1 cellular context compared by ENCODE assay signal in the genomic region with DNA sequence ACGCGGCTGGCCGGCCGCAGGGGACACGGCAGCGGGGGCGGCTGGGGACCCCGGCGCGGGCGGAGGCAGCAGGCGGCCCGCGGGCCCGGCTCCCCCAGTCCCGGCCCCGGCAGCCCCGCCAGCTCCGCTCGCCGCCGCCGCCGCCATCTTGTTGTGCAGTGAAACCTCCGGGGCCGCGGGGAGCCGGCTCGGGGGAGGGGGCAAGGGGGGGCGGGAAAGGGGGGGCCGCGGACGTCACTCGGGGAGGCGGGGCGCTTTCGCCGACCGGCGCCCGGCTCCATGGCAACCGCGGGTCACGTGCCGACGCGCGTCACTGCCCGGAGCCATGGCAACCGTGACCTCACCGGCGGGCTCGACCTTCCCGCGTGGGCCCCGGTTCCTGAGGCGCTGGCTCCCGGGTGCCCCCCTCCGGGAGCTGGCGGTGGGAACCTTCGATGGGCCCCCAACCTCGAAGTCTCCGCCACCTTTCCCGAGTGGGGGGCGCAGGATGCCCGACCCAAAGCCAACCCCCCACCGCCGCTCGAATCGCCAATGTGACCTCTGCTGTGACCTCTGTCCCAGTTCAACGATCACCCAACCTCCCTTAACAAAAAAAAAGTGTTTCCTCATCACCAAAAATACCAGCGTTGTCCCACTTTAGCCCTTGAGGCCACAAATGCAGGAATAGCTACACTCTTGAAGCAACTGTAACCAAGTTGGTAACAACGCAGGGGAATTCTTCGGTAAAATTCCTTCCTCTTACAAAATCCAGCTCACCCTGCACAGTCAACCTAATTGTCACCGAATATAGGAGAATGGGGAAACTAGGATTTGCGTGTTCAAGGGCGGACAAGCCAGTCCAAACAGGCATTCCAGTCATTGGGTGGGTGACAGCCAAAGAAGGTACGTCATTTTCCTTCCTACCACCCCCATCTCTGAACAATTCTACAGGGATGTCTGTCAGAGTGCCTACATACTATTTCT.
TF ChIP-seq lines count a peak whose summit lies in the region.

A gene (minus strand): TSS at position 160 of the 963 bp plus-strand sequence. CDS start 13 bp downstream, at position 147.

TF ChIP-seq in K562, 482 proteins besides CTCF, POLR2A, EP300 and RAD21 (continued from another document and continues in another):
- TF ChIP-seq, protein P1, sequence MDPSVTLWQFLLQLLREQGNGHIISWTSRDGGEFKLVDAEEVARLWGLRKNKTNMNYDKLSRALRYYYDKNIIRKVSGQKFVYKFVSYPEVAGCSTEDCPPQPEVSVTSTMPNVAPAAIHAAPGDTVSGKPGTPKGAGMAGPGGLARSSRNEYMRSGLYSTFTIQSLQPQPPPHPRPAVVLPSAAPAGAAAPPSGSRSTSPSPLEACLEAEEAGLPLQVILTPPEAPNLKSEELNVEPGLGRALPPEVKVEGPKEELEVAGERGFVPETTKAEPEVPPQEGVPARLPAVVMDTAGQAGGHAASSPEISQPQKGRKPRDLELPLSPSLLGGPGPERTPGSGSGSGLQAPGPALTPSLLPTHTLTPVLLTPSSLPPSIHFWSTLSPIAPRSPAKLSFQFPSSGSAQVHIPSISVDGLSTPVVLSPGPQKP (CRISPR knock-in tag; IDR thresholded peaks at IDR 0.05): no peak
- TF ChIP-seq POLR2H (tag; IDR thresholded peaks at IDR 0.05; ENCODE audit: low read depth): peak; percentile 31; the same call in 1 of the 2 replicates
- TF ChIP-seq FOXK2 (conservative IDR thresholded peaks at IDR 0.05 in 1 of 2, IDR thresholded peaks at IDR 0.05 in 1 of 2; ENCODE audit: low read depth in 2 of 2): peak in 1 of 2 experiments; percentile 34; a peak in 1 of 4 replicates
- no peak for TF ChIP-seq BCOR (IDR thresholded peaks at IDR 0.05)
- peak in 1 of 2 experiments; percentile 11; a peak in 1 of 4 replicates for TF ChIP-seq HDAC1 (IDR thresholded peaks at IDR 0.05)
- no peak for TF ChIP-seq NELFE (IDR thresholded peaks at IDR 0.05; ENCODE audit: insufficient read depth, insufficient read length)
- TF ChIP-seq TAF7 (tag; IDR thresholded peaks at IDR 0.05): 0 out of 2 replicates have a peak, but pooled peaks have one; percentile 27
- TF ChIP-seq MED1 (CRISPR knock-in tag; IDR thresholded peaks at IDR 0.05; ENCODE audit: borderline replicate concordance): no peak
- peak in 1 of 2 experiments; percentile 93; a peak in 2 of 4 replicates for TF ChIP-seq CSDE1 (IDR thresholded peaks at IDR 0.05)
- TF ChIP-seq ESRRA (IDR thresholded peaks at IDR 0.05; ENCODE audit: borderline replicate concordance, low read depth): peak; percentile 99
- TF ChIP-seq NR2C2 (CRISPR knock-in tag; IDR thresholded peaks at IDR 0.05): no peak
- peak; percentile 87 for TF ChIP-seq NR2C2 (tag; IDR thresholded peaks at IDR 0.05)
- TF ChIP-seq, protein P2, sequence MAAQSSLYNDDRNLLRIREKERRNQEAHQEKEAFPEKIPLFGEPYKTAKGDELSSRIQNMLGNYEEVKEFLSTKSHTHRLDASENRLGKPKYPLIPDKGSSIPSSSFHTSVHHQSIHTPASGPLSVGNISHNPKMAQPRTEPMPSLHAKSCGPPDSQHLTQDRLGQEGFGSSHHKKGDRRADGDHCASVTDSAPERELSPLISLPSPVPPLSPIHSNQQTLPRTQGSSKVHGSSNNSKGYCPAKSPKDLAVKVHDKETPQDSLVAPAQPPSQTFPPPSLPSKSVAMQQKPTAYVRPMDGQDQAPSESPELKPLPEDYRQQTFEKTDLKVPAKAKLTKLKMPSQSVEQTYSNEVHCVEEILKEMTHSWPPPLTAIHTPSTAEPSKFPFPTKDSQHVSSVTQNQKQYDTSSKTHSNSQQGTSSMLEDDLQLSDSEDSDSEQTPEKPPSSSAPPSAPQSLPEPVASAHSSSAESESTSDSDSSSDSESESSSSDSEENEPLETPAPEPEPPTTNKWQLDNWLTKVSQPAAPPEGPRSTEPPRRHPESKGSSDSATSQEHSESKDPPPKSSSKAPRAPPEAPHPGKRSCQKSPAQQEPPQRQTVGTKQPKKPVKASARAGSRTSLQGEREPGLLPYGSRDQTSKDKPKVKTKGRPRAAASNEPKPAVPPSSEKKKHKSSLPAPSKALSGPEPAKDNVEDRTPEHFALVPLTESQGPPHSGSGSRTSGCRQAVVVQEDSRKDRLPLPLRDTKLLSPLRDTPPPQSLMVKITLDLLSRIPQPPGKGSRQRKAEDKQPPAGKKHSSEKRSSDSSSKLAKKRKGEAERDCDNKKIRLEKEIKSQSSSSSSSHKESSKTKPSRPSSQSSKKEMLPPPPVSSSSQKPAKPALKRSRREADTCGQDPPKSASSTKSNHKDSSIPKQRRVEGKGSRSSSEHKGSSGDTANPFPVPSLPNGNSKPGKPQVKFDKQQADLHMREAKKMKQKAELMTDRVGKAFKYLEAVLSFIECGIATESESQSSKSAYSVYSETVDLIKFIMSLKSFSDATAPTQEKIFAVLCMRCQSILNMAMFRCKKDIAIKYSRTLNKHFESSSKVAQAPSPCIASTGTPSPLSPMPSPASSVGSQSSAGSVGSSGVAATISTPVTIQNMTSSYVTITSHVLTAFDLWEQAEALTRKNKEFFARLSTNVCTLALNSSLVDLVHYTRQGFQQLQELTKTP (IDR thresholded peaks at IDR 0.05; ENCODE audit: low read depth in 1 of 2, partially characterized antibody in 2 of 2): peak in 1 of 2 experiments; percentile 42
- TF ChIP-seq ZFX (CRISPR knock-in tag; IDR thresholded peaks at IDR 0.05): peak; percentile 68
- peak; percentile 83 for TF ChIP-seq JUND (IDR thresholded peaks at IDR 0.05; ENCODE audit: borderline replicate concordance, low read depth, low read length)
- peak; percentile 51; the same call in 1 of the 3 replicates for TF ChIP-seq JUND (tag; IDR thresholded peaks at IDR 0.05; ENCODE audit: borderline replicate concordance, low read depth, low read length)
- TF ChIP-seq, protein P3, sequence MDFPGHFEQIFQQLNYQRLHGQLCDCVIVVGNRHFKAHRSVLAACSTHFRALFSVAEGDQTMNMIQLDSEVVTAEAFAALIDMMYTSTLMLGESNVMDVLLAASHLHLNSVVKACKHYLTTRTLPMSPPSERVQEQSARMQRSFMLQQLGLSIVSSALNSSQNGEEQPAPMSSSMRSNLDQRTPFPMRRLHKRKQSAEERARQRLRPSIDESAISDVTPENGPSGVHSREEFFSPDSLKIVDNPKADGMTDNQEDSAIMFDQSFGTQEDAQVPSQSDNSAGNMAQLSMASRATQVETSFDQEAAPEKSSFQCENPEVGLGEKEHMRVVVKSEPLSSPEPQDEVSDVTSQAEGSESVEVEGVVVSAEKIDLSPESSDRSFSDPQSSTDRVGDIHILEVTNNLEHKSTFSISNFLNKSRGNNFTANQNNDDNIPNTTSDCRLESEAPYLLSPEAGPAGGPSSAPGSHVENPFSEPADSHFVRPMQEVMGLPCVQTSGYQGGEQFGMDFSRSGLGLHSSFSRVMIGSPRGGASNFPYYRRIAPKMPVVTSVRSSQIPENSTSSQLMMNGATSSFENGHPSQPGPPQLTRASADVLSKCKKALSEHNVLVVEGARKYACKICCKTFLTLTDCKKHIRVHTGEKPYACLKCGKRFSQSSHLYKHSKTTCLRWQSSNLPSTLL (IDR thresholded peaks at IDR 0.05): no peak
- TF ChIP-seq BACH1 (tag; IDR thresholded peaks at IDR 0.05): peak; percentile 73; the same call in 1 of the 2 replicates
- TF ChIP-seq, protein P4, sequence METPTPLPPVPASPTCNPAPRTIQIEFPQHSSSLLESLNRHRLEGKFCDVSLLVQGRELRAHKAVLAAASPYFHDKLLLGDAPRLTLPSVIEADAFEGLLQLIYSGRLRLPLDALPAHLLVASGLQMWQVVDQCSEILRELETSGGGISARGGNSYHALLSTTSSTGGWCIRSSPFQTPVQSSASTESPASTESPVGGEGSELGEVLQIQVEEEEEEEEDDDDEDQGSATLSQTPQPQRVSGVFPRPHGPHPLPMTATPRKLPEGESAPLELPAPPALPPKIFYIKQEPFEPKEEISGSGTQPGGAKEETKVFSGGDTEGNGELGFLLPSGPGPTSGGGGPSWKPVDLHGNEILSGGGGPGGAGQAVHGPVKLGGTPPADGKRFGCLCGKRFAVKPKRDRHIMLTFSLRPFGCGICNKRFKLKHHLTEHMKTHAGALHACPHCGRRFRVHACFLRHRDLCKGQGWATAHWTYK (CRISPR knock-in tag; IDR thresholded peaks at IDR 0.05): peak; percentile 66
- TF ChIP-seq POLR2AphosphoS5 (IDR thresholded peaks at IDR 0.05; ENCODE audit: control insufficient read depth, insufficient read depth, low read depth, low read length): peak; percentile 51
- TF ChIP-seq PRPF4 (IDR thresholded peaks at IDR 0.05; ENCODE audit: insufficient read depth, low read depth, low read length, poor library complexity, severe bottlenecking): no peak
- 0 out of 2 replicates have a peak, but pooled peaks have one; percentile 15 for TF ChIP-seq TRIM28 (IDR thresholded peaks at IDR 0.05)
- TF ChIP-seq, protein P5, sequence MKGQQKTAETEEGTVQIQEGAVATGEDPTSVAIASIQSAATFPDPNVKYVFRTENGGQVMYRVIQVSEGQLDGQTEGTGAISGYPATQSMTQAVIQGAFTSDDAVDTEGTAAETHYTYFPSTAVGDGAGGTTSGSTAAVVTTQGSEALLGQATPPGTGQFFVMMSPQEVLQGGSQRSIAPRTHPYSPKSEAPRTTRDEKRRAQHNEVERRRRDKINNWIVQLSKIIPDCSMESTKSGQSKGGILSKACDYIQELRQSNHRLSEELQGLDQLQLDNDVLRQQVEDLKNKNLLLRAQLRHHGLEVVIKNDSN (CRISPR knock-in tag; IDR thresholded peaks at IDR 0.05): peak; percentile 95
- 0 out of 2 replicates have a peak, but pooled peaks have one; percentile 40 for TF ChIP-seq HIVEP1 (CRISPR knock-in tag; IDR thresholded peaks at IDR 0.05)
- peak; percentile 99 for TF ChIP-seq RBM22 (IDR thresholded peaks at IDR 0.05; ENCODE audit: low read depth, low read length, poor library complexity, severe bottlenecking)
- no peak for TF ChIP-seq CBX8 (IDR thresholded peaks at IDR 0.05; ENCODE audit: borderline replicate concordance, extremely low read depth, low read depth, low read length, poor library complexity, severe bottlenecking)
- TF ChIP-seq, protein P6, sequence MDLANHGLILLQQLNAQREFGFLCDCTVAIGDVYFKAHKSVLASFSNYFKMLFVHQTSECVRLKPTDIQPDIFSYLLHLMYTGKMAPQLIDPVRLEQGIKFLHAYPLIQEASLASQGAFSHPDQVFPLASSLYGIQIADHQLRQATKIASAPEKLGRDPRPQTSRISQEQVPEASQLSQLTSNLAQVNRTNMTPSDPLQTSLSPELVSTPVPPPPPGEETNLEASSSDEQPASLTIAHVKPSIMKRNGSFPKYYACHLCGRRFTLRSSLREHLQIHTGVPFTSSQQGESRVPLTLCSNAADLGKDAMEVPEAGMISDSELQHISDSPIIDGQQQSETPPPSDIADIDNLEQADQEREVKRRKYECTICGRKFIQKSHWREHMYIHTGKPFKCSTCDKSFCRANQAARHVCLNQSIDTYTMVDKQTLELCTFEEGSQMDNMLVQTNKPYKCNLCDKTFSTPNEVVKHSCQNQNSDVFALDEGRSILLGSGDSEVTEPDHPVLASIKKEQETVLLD (IDR thresholded peaks at IDR 0.05): no peak
- TF ChIP-seq ZNF76 (CRISPR knock-in tag; IDR thresholded peaks at IDR 0.05; ENCODE audit: borderline replicate concordance): no peak
- TF ChIP-seq PHF8 (IDR thresholded peaks at IDR 0.05; ENCODE audit: borderline replicate concordance, low read length): peak; percentile 69; the same call in 1 of the 2 replicates
- TF ChIP-seq, protein P7, sequence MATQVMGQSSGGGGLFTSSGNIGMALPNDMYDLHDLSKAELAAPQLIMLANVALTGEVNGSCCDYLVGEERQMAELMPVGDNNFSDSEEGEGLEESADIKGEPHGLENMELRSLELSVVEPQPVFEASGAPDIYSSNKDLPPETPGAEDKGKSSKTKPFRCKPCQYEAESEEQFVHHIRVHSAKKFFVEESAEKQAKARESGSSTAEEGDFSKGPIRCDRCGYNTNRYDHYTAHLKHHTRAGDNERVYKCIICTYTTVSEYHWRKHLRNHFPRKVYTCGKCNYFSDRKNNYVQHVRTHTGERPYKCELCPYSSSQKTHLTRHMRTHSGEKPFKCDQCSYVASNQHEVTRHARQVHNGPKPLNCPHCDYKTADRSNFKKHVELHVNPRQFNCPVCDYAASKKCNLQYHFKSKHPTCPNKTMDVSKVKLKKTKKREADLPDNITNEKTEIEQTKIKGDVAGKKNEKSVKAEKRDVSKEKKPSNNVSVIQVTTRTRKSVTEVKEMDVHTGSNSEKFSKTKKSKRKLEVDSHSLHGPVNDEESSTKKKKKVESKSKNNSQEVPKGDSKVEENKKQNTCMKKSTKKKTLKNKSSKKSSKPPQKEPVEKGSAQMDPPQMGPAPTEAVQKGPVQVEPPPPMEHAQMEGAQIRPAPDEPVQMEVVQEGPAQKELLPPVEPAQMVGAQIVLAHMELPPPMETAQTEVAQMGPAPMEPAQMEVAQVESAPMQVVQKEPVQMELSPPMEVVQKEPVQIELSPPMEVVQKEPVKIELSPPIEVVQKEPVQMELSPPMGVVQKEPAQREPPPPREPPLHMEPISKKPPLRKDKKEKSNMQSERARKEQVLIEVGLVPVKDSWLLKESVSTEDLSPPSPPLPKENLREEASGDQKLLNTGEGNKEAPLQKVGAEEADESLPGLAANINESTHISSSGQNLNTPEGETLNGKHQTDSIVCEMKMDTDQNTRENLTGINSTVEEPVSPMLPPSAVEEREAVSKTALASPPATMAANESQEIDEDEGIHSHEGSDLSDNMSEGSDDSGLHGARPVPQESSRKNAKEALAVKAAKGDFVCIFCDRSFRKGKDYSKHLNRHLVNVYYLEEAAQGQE (CRISPR knock-in tag; IDR thresholded peaks at IDR 0.05; ENCODE audit: low read depth): peak; percentile 52; the same call in 1 of the 2 replicates
- peak; percentile 98 for TF ChIP-seq BMI1 (IDR thresholded peaks at IDR 0.05; ENCODE audit: low read length)
- peak; percentile 92 for TF ChIP-seq RAD51 (IDR thresholded peaks at IDR 0.05; ENCODE audit: borderline replicate concordance, low read depth)
- 0 out of 2 replicates have a peak, but pooled peaks have one; percentile 61 for TF ChIP-seq SMAD4 (CRISPR knock-in tag; conservative IDR thresholded peaks at IDR 0.05)
- TF ChIP-seq ARID1B (IDR thresholded peaks at IDR 0.05): peak; percentile 51
- TF ChIP-seq CREB1 (IDR thresholded peaks at IDR 0.05): peak; percentile 87
- peak; percentile 92 for TF ChIP-seq CREB1 (CRISPR knock-in tag; IDR thresholded peaks at IDR 0.05)
- TF ChIP-seq, protein P8, sequence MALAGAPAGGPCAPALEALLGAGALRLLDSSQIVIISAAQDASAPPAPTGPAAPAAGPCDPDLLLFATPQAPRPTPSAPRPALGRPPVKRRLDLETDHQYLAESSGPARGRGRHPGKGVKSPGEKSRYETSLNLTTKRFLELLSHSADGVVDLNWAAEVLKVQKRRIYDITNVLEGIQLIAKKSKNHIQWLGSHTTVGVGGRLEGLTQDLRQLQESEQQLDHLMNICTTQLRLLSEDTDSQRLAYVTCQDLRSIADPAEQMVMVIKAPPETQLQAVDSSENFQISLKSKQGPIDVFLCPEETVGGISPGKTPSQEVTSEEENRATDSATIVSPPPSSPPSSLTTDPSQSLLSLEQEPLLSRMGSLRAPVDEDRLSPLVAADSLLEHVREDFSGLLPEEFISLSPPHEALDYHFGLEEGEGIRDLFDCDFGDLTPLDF (CRISPR knock-in tag; IDR thresholded peaks at IDR 0.05): 0 out of 2 replicates have a peak, but pooled peaks have one; percentile 53
- TF ChIP-seq GTF2E2 (tag; IDR thresholded peaks at IDR 0.05): 0 out of 2 replicates have a peak, but pooled peaks have one; percentile 19
- peak in 1 of 2 experiments; percentile 86; a peak in 2 of 4 replicates for TF ChIP-seq KDM4B (IDR thresholded peaks at IDR 0.05; ENCODE audit: borderline replicate concordance in 2 of 2, low read depth in 1 of 2)
- peak; percentile 81 for TF ChIP-seq HNRNPK (IDR thresholded peaks at IDR 0.05; ENCODE audit: low read depth, low read length, poor library complexity, severe bottlenecking)
